11 cellular contexts compared by ENCODE assay signal in genomic region chr16:84851192-84852127, GRCh38. TPM values are rescaled to one million over a fixed set of nuclear protein-coding genes. Genes with fewer than 3 reads are reported as not detected.
DNase-seq lines count a peak whose midpoint lies in the region; ATAC-seq and TF ChIP-seq lines count a peak whose summit lies in the region.
"Had no signal": no experiment of that assay in that cellular context is flagged by ENCODE, and none has a peak within 500 bp of the region (broad histone marks: within the 10 kb centered on the region; RNA-seq: fewer than 3 reads in every experiment).

No MANE protein-coding gene starts in this region.

- H3K27ac ChIP-seq in left lung (no peak overlapping the region), coronary artery (no peak overlapping the region)

- H3K9me3 Mint-ChIP-seq in activated T-cell treated with anti-CD3 and anti-CD28 coated beads, Interleukin-2, amount 50 U/mL, for 24 hours, result no peaks in the 10 kb centered on the region
- peaks cover 4% of the 10 kb centered on the region for H3K9me3 Mint-ChIP-seq in stimulated activated memory B cell treated with anti-CD40 and anti-IgM and Interleukin-4, amounts not matched to agents 10 μg/mL and 1 μg/mL and 100 μg/mL, for 72 hours

- no peak overlapping the region for H3K27ac Mint-ChIP-seq in activated T-cell treated with anti-CD3 and anti-CD28 coated beads, Interleukin-2, amount 50 U/mL, for 24 hours
- H3K27ac Mint-ChIP-seq in stimulated activated memory B cell treated with anti-CD40 and anti-IgM and Interleukin-4, amounts not matched to agents 10 μg/mL and 1 μg/mL and 100 μg/mL, for 72 hours, result no peak overlapping the region

- no peak overlapping the region for H3K4me3 Mint-ChIP-seq in activated T-cell treated with anti-CD3 and anti-CD28 coated beads, Interleukin-2, amount 50 U/mL, for 24 hours
- no peak overlapping the region for H3K4me3 Mint-ChIP-seq in stimulated activated memory B cell treated with anti-CD40 and anti-IgM and Interleukin-4, amounts not matched to agents 10 μg/mL and 1 μg/mL and 100 μg/mL, for 72 hours

- H3K4me1 Mint-ChIP-seq in activated T-cell treated with anti-CD3 and anti-CD28 coated beads, Interleukin-2, amount 50 U/mL, for 24 hours (ENCODE audit: low read depth), result no peaks in the 10 kb centered on the region
- no peaks in the 10 kb centered on the region for H3K4me1 Mint-ChIP-seq in stimulated activated memory B cell treated with anti-CD40 and anti-IgM and Interleukin-4, amounts not matched to agents 10 μg/mL and 1 μg/mL and 100 μg/mL, for 72 hours

- H3K4me3 ChIP-seq in AG10803 (ENCODE audit: low read length), result no peak overlapping the region
- H3K4me3 ChIP-seq in left lung, result no peak overlapping the region
- no peak overlapping the region for H3K4me3 ChIP-seq in coronary artery
- H3K4me3 ChIP-seq: tibial artery had no signal

- H3K36me3 ChIP-seq in left lung, result peaks cover 0 to 76% of the 10 kb centered on the region in 2 donors

- no peak for TF ChIP-seq CTCF in AG10803 (conservative IDR thresholded peaks at IDR 0.05; ENCODE audit: low read length)
- TF ChIP-seq CTCF in left lung (IDR thresholded peaks at IDR 0.05), result no peak
- no peak for TF ChIP-seq CTCF in coronary artery (IDR thresholded peaks at IDR 0.05)

- DNase-seq in AG10803 (ENCODE audit: low read depth) (peak; percentile 44), amniotic epithelial cell (ENCODE audit: low read depth) (peak; percentile 95), left lung (peak in 1 of 2 donors; percentile 59), coronary artery (ENCODE audit: low spot score) (no peak), GF-D8 (lab: John Stamatoyannopoulos, UW) (no peak)
- DNase-seq in activated T-cell treated with anti-CD3 and anti-CD28 coated beads, Interleukin-2, amount 50 U/mL, for 24 hours, result no peak
- DNase-seq: DMS 273 treated with DMSO at 0.1 percent for 48 hours, Karpas-422 had no signal

- peak; percentile 52 for TF ChIP-seq EP300 in Ishikawa (IDR thresholded peaks at IDR 0.05; ENCODE audit: borderline replicate concordance)

- intact Hi-C loops in left lung (cut with DNase I), result no loop called here

- no peak for TF ChIP-seq RAD21 in Ishikawa (IDR thresholded peaks at IDR 0.05; ENCODE audit: low read depth)

- H3K27me3 Mint-ChIP-seq in activated T-cell treated with anti-CD3 and anti-CD28 coated beads, Interleukin-2, amount 50 U/mL, for 24 hours, result peaks cover 2% of the 10 kb centered on the region
- H3K27me3 Mint-ChIP-seq in stimulated activated memory B cell treated with anti-CD40 and anti-IgM and Interleukin-4, amounts not matched to agents 10 μg/mL and 1 μg/mL and 100 μg/mL, for 72 hours, result peaks cover 70% of the 10 kb centered on the region

- H3K27me3 ChIP-seq in left lung, result peaks cover 0 to 18% of the 10 kb centered on the region in 2 donors
- H3K27me3 ChIP-seq: tibial artery had no signal

- H3K36me3 Mint-ChIP-seq in activated T-cell treated with anti-CD3 and anti-CD28 coated beads, Interleukin-2, amount 50 U/mL, for 24 hours (ENCODE audit: low read depth), result no peaks in the 10 kb centered on the region
- no peaks in the 10 kb centered on the region for H3K36me3 Mint-ChIP-seq in stimulated activated memory B cell treated with anti-CD40 and anti-IgM and Interleukin-4, amounts not matched to agents 10 μg/mL and 1 μg/mL and 100 μg/mL, for 72 hours

- no peaks in the 10 kb centered on the region for H3K9me3 ChIP-seq in left lung
- H3K9me3 ChIP-seq: tibial artery had no signal

- peak; percentile 82 for ATAC-seq in left lung
- ATAC-seq in stimulated activated memory B cell treated with anti-CD40 and anti-IgM and Interleukin-4, amounts not matched to agents 10 μg/mL and 1 μg/mL and 100 μg/mL, for 72 hours, result no peak

- no peaks in the 10 kb centered on the region for H3K4me1 ChIP-seq in left lung

TF ChIP-seq in Ishikawa, 13 proteins besides CTCF, POLR2A, EP300 and RAD21:
- peak; percentile 42; the same call in 1 of the 2 replicates for TF ChIP-seq TCF12 (IDR thresholded peaks at IDR 0.05; ENCODE audit: low read depth)
- TF ChIP-seq CEBPB (IDR thresholded peaks at IDR 0.05), result no peak
- TF ChIP-seq TEAD4 (IDR thresholded peaks at IDR 0.05), result peak; percentile 40; the same call in 1 of the 2 replicates
- TF ChIP-seq NFIC (IDR thresholded peaks at IDR 0.05), result peak; percentile 62
- TF ChIP-seq REST (IDR thresholded peaks at IDR 0.05; ENCODE audit: low read depth), result no peak
- TF ChIP-seq CREB1 (IDR thresholded peaks at IDR 0.05; ENCODE audit: low read depth), result no peak
- TF ChIP-seq FOXM1 (IDR thresholded peaks at IDR 0.05; ENCODE audit: borderline replicate concordance, low read depth), result no peak
TF ChIP-seq in Ishikawa: peak in this region for 3.

RNA-seq across cellular contexts. Expression of gene CRISPLD2, which starts 31.7 kb away (rescaled TPM):
- 100 to 1,000 TPM in 1 of 2 donors, 10 to 100 TPM in 1; 86.6 to 106 TPM for total RNA-seq in left lung

Comparison
In these comparisons a context has a peak if more than half of its experiments do, and no peak if none do; other contexts are left out.
1. DNase-seq: peak in AG10803 (single experiment) and amniotic epithelial cell (single experiment); none in activated T-cell treated with anti-CD3 and anti-CD28 coated beads, Interleukin-2, amount 50 U/mL, for 24 hours (single experiment), coronary artery (single experiment) and GF-D8 (single experiment).